ENCODE assay signal across 13 cellular contexts in genomic region chr14:58739674-58740073, GRCh38.
DNase-seq lines count a peak whose midpoint lies in the region; ATAC-seq and TF ChIP-seq lines count a peak whose summit lies in the region.
"Had no signal": no experiment of that assay in that cellular context is flagged by ENCODE, and none has a peak within 500 bp of the region (broad histone marks: within the 10 kb centered on the region; RNA-seq: fewer than 3 reads in every experiment).

No MANE protein-coding gene starts in this region.

- peak overlapping the region; percentile 41 for H3K27ac ChIP-seq in suprapubic skin
- H3K27ac ChIP-seq: left lung, SJCRH30 had no signal

- H3K27ac Mint-ChIP-seq in activated naive CD8-positive, alpha-beta T cell treated with anti-CD3 and anti-CD28 coated beads for 36 hours, result no peak overlapping the region

- no peak overlapping the region for H3K4me3 ChIP-seq in suprapubic skin
- H3K4me3 ChIP-seq: left lung, SJCRH30 had no signal

- TF ChIP-seq CTCF in suprapubic skin (IDR thresholded peaks at IDR 0.05), result no peak

- no peak overlapping the region for H3K4me3 Mint-ChIP-seq in activated naive CD8-positive, alpha-beta T cell treated with anti-CD3 and anti-CD28 coated beads for 36 hours
- H3K4me3 Mint-ChIP-seq: neural crest cell had no signal

- TF ChIP-seq EP300 in suprapubic skin (IDR thresholded peaks at IDR 0.05), result no peak

- peaks cover 30% of the 10 kb centered on the region for H3K27me3 Mint-ChIP-seq in activated naive CD8-positive, alpha-beta T cell treated with anti-CD3 and anti-CD28 coated beads for 36 hours

- no peak for TF ChIP-seq POLR2A in suprapubic skin (IDR thresholded peaks at IDR 0.05)

- ATAC-seq in GM19043 (IDR thresholded peaks at IDR 0.05; ENCODE audit: low read depth, unreplicated experiment) (peak; percentile 73), HG02610 (IDR thresholded peaks at IDR 0.05; ENCODE audit: unreplicated experiment) (peak; percentile 65), HG03442 (IDR thresholded peaks at IDR 0.05; ENCODE audit: unreplicated experiment) (peak; percentile 89)
- no peak for ATAC-seq in stimulated activated naive CD8-positive, alpha-beta T cell treated with anti-CD3 and anti-CD28 coated beads, Interleukin-15, Interleukin-2, amounts not matched to agents 100 U/mL and 50 U/mL, for 24 hours
- ATAC-seq: left lung had no signal

- WGBS in suprapubic skin, result 80% methylated on average over 3 of the region's 3 CpGs

- H3K4me1 Mint-ChIP-seq in activated naive CD8-positive, alpha-beta T cell treated with anti-CD3 and anti-CD28 coated beads for 36 hours, result peaks cover 6% of the 10 kb centered on the region

- no peaks in the 10 kb centered on the region for H3K9me3 ChIP-seq in suprapubic skin
- H3K9me3 ChIP-seq: Caco-2, left lung, SJCRH30 had no signal

- no peaks in the 10 kb centered on the region for H3K9me3 Mint-ChIP-seq in activated naive CD8-positive, alpha-beta T cell treated with anti-CD3 and anti-CD28 coated beads for 36 hours
- H3K9me3 Mint-ChIP-seq: neural crest cell had no signal

- no peaks in the 10 kb centered on the region for H3K36me3 Mint-ChIP-seq in activated naive CD8-positive, alpha-beta T cell treated with anti-CD3 and anti-CD28 coated beads for 36 hours

- no peaks in the 10 kb centered on the region for H3K4me1 ChIP-seq in suprapubic skin
- H3K4me1 ChIP-seq: Caco-2 had no signal

- H3K27me3 ChIP-seq in suprapubic skin, result no peaks in the 10 kb centered on the region
- H3K27me3 ChIP-seq: left lung, SJCRH30 had no signal

- no peaks in the 10 kb centered on the region for H3K36me3 ChIP-seq in suprapubic skin
- H3K36me3 ChIP-seq: left lung, SJCRH30 had no signal

- DNase-seq in suprapubic skin (ENCODE audit: low spot score in 2 of 2) (no peak), NCI-H226 (no peak)
- no peak for DNase-seq in stimulated activated naive CD8-positive, alpha-beta T cell treated with anti-CD3 and anti-CD28 coated beads, Interleukin-15, Interleukin-2, amounts not matched to agents 100 U/mL and 50 U/mL, for 24 hours
- DNase-seq in activated naive CD8-positive, alpha-beta T cell treated with anti-CD3 and anti-CD28 coated beads for 36 hours, result no peak
- DNase-seq: activated T-cell treated with anti-CD3 and anti-CD28 coated beads, Interleukin-2, amount 50 U/mL, for 1 hour; Caco-2; effector memory CD4-positive, alpha-beta T cell; left lung; SJCRH30 had no signal
